8 cellular contexts compared by ENCODE assay signal in the genomic region with DNA sequence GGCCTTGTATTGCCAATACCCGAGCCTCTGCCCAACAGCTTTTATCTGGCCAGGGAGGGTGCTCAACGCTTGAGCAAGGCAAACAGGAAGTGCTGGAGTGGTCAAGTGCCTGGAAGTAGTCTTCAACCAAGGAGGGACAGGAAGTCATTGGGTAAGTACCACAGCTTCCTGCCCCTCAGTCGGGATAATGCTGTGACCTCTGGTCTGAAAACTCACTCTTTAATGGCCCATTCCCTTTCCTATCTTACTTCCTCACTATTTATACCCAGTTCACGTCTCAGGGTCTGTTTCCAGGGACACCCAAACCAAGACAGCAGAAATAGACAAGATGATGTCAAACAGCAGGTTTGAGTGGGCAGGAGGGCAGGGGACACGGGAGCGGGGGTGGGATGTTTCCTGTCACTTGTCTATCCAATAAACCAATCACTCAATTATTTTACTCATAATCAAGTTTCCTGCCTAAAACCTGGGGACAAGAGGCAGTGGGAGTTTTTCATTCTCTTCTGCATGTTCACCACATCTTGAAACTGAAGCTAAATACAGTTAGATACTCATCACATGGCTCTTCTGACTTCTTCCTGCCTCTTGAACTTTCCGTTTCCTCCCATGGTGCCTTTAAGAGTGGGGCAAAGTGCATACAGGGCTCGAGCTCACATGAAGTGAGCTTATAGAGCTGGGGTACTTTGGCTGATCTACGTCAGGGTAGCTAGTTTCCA.
A peak's percentile ranks its signal among the peaks of the same experiment; 100 is the strongest.
DNase-seq lines count a peak whose midpoint lies in the region; ATAC-seq and TF ChIP-seq lines count a peak whose summit lies in the region.

No MANE protein-coding gene starts in this region.

- peak; percentile 45 for DNase-seq in activated CD4-positive, CD25-positive, alpha-beta regulatory T cell treated with anti-CD3 and anti-CD28 coated beads, Interleukin-2, amount 50 U/mL, for 72 hours
- DNase-seq in left cardiac atrium = peak; percentile 38
- peak; percentile 76 for DNase-seq in stimulated activated CD8-positive, alpha-beta memory T cell treated with anti-CD3 and anti-CD28 coated beads, Interleukin-4, amount 100 ng/mL, for 48 hours
- DNase-seq in COR-L47 (lab: John Stamatoyannopoulos, UW) = no peak
- DNase-seq in foreskin keratinocyte = no peak
- no peak for DNase-seq in 8988T

- H3K4me1 ChIP-seq in foreskin keratinocyte = peaks cover 2% of the 10 kb centered on the region

- no peak for TF ChIP-seq CTCF in foreskin keratinocyte (conservative IDR thresholded peaks at IDR 0.05)

- no peaks in the 10 kb centered on the region for H3K27me3 ChIP-seq in foreskin keratinocyte

- peak; percentile 83 for ATAC-seq in GM19023 (IDR thresholded peaks at IDR 0.05; ENCODE audit: unreplicated experiment)
- peak; percentile 63 for ATAC-seq in HG03159 (IDR thresholded peaks at IDR 0.05; ENCODE audit: unreplicated experiment)
- ATAC-seq in left cardiac atrium = peak; percentile 55 to 77
- ATAC-seq in foreskin keratinocyte = no peak

- no peak overlapping the region for H3K27ac ChIP-seq in foreskin keratinocyte

- intact Hi-C loops in left cardiac atrium (cut with DNase I) = no loop called here

Comparison
In these comparisons a context has a peak if more than half of its experiments do, and no peak if none do; other contexts are left out.
1. DNase-seq: peak in activated CD4-positive, CD25-positive, alpha-beta regulatory T cell treated with anti-CD3 and anti-CD28 coated beads, Interleukin-2, amount 50 U/mL, for 72 hours (single experiment), left cardiac atrium (single experiment) and stimulated activated CD8-positive, alpha-beta memory T cell treated with anti-CD3 and anti-CD28 coated beads, Interleukin-4, amount 100 ng/mL, for 48 hours (single experiment); none in COR-L47 (single experiment), foreskin keratinocyte (0 of 2) and 8988T (single experiment).